32 cellular contexts compared by ENCODE assay signal in genomic region chr9:22256381-22256780, GRCh38.
"Had no signal": no experiment of that assay in that cellular context is flagged by ENCODE, and none has a peak within 500 bp of the region (broad histone marks: within the 10 kb centered on the region; RNA-seq: fewer than 3 reads in every experiment).

No MANE protein-coding gene starts in this region.

- ATAC-seq: activated CD8-positive, alpha-beta memory T cell treated with anti-CD3 and anti-CD28 coated beads, Interleukin-2, amount 10 ng/mL, durations not matched to agents 7 days and 5 days; activated naive CD8-positive, alpha-beta T cell treated with anti-CD3 and anti-CD28 coated beads, Interleukin-2, amount 50 U/mL, for 24 hours; Panc1; Right ventricle myocardium inferior had no signal

- H3K27ac Mint-ChIP-seq: activated CD4-positive, alpha-beta memory T cell treated with anti-CD3 and anti-CD28 coated beads, Interleukin-2, amount 10 ng/mL, durations not matched to agents 7 days and 5 days; activated CD8-positive, alpha-beta memory T cell treated with anti-CD3 and anti-CD28 coated beads, Interleukin-2, amount 10 ng/mL, durations not matched to agents 7 days and 5 days; activated naive CD4-positive, alpha-beta T cell treated with anti-CD3 and anti-CD28 coated beads, Interleukin-2, amount 10 ng/mL, durations not matched to agents 7 days and 5 days; activated naive CD8-positive, alpha-beta T cell; activated naive CD8-positive, alpha-beta T cell treated with anti-CD3 and anti-CD28 coated beads, Interleukin-2, amount 50 U/mL, for 24 hours; brain had no signal

- DNase-seq: activated CD4-positive, alpha-beta memory T cell treated with anti-CD3 and anti-CD28 coated beads, Interleukin-2, amount 10 ng/mL, durations not matched to agents 7 days and 5 days; activated CD4-positive, alpha-beta T cell treated with anti-CD3 and anti-CD28 coated beads for 1 hour; activated CD4-positive, alpha-beta T cell treated with anti-CD3 and anti-CD28 coated beads for 48 hours; activated CD4-positive, CD25-positive, alpha-beta regulatory T cell; activated CD8-positive, alpha-beta memory T cell treated with anti-CD3 and anti-CD28 coated beads for 24 hours; activated CD8-positive, alpha-beta memory T cell treated with anti-CD3 and anti-CD28 coated beads, Interleukin-2, amount 10 ng/mL, durations not matched to agents 7 days and 5 days; activated CD8-positive, alpha-beta memory T cell treated with anti-CD3 and anti-CD28 coated beads, Interleukin-2, amount 50 U/mL, for 48 hours; activated effector memory CD4-positive, alpha-beta T cell treated with Interleukin-2 at 50 U/mL for 16 hours; activated naive CD4-positive, alpha-beta T cell treated with anti-CD3 and anti-CD28 coated beads, Interleukin-2, amount 10 ng/mL, durations not matched to agents 7 days and 5 days; activated naive CD8-positive, alpha-beta T cell treated with anti-CD3 and anti-CD28 coated beads, Interleukin-2, amount 50 U/mL, for 24 hours; activated T-cell treated with anti-CD3 and anti-CD28 coated beads, Interleukin-2, amount 50 U/mL, for 48 hours; anterior cingulate cortex; Karpas-422; KBM-7; MG63; NCI-H1048; NCI-H1105 treated with DMSO at 0.1 percent for 48 hours; NCI-H1436; NCI-H1694; NCI-H1930; NCI-H2081 treated with DMSO at 0.1 percent for 48 hours; NCI-H345; NCI-H524 treated with DMSO at 0.1 percent for 48 hours; SIG-M5; T1000; WERI-Rb-1 had no signal

- H3K9me3 ChIP-seq: MG63 had no signal

- H3K36me3 Mint-ChIP-seq: activated CD8-positive, alpha-beta memory T cell treated with anti-CD3 and anti-CD28 coated beads, Interleukin-2, amount 10 ng/mL, durations not matched to agents 7 days and 5 days; activated naive CD4-positive, alpha-beta T cell treated with anti-CD3 and anti-CD28 coated beads, Interleukin-2, amount 10 ng/mL, durations not matched to agents 7 days and 5 days; brain had no signal

- H3K4me3 Mint-ChIP-seq: activated CD4-positive, alpha-beta memory T cell treated with anti-CD3 and anti-CD28 coated beads, Interleukin-2, amount 10 ng/mL, durations not matched to agents 7 days and 5 days; activated CD8-positive, alpha-beta memory T cell treated with anti-CD3 and anti-CD28 coated beads, Interleukin-2, amount 10 ng/mL, durations not matched to agents 7 days and 5 days; activated naive CD4-positive, alpha-beta T cell treated with anti-CD3 and anti-CD28 coated beads, Interleukin-2, amount 10 ng/mL, durations not matched to agents 7 days and 5 days; activated naive CD8-positive, alpha-beta T cell; activated naive CD8-positive, alpha-beta T cell treated with anti-CD3 and anti-CD28 coated beads, Interleukin-2, amount 50 U/mL, for 24 hours; brain; central memory CD8-positive, alpha-beta T cell had no signal

- H3K4me1 Mint-ChIP-seq: activated CD4-positive, alpha-beta memory T cell treated with anti-CD3 and anti-CD28 coated beads, Interleukin-2, amount 10 ng/mL, durations not matched to agents 7 days and 5 days; activated CD8-positive, alpha-beta memory T cell treated with anti-CD3 and anti-CD28 coated beads, Interleukin-2, amount 10 ng/mL, durations not matched to agents 7 days and 5 days; activated naive CD4-positive, alpha-beta T cell treated with anti-CD3 and anti-CD28 coated beads, Interleukin-2, amount 10 ng/mL, durations not matched to agents 7 days and 5 days; activated naive CD8-positive, alpha-beta T cell treated with anti-CD3 and anti-CD28 coated beads, Interleukin-2, amount 50 U/mL, for 24 hours; brain; central memory CD8-positive, alpha-beta T cell had no signal

- H3K4me3 ChIP-seq: cardiac muscle cell, MG63 had no signal

- H3K27me3 ChIP-seq: cardiac muscle cell, MG63 had no signal

- H3K27me3 Mint-ChIP-seq: brain had no signal

- H3K27ac ChIP-seq: cardiac muscle cell, WERI-Rb-1 had no signal

- H3K36me3 ChIP-seq: cardiac muscle cell, MG63, WERI-Rb-1 had no signal
